ENCODE assay signal across 28 cellular contexts in the genomic region with DNA sequence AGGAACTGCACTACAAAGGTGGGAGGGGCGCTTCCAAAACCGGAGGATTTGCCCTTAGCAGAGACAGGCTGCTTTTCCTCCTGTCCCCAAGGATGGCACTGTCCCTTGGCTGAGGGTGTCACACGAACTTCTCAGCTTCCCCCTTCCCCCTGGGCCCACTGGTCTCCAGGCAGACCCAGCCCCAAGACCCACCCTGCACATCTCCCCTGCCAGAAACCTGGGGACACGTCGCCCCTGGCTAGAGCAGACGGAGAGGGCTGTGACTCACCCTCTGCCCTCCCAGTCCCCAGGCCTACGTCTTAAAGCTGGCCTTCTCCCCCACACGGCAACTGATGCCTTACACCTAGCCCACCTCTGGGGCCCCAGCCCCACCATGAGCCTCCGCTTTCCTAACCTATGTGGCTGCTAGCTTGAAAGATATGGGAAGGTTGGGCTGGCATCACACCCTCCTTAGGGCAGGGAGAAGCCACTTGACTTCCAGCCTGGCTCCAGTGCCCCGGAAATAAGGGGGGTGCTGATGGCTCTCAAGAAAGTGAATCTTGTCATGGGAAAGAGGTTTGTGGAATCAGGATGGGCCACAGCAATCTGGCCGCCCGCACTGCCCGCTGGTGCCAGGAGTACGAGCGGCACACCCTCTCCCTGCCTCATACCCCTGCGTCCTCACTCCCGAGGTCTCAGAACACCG. TPM values are rescaled to one million over a fixed set of nuclear protein-coding genes. Genes with fewer than 3 reads are reported as not detected.
A peak's percentile ranks its signal among the peaks of the same experiment; 100 is the strongest.
DNase-seq lines count a peak whose midpoint lies in the region; ATAC-seq and TF ChIP-seq lines count a peak whose summit lies in the region.
"Had no signal": no experiment of that assay in that cellular context is flagged by ENCODE, and none has a peak within 500 bp of the region (broad histone marks: within the 10 kb centered on the region; RNA-seq: fewer than 3 reads in every experiment).

No MANE protein-coding gene starts in this region.

- peaks cover 47% of the 10 kb centered on the region for H3K4me1 Mint-ChIP-seq in CD4-positive, alpha-beta T cell (ENCODE audit: low read depth)
- peaks cover 33% of the 10 kb centered on the region for H3K4me1 Mint-ChIP-seq in activated naive CD8-positive, alpha-beta T cell treated with anti-CD3 and anti-CD28 coated beads, Interleukin-2, amount 10 ng/mL, durations not matched to agents 7 days and 5 days
- H3K4me1 Mint-ChIP-seq in natural killer cell = peaks cover 32 to 50% of the 10 kb centered on the region in 2 donors

- no peak for DNase-seq in CD4-positive, alpha-beta T cell
- DNase-seq in activated naive CD8-positive, alpha-beta T cell treated with anti-CD3 and anti-CD28 coated beads, Interleukin-2, amount 10 ng/mL, durations not matched to agents 7 days and 5 days = no peak
- DNase-seq in natural killer cell = no peak
- no peak for DNase-seq in Karpas-422
- DNase-seq in ACHN = no peak
- DNase-seq: activated CD4-positive, CD25-positive, alpha-beta regulatory T cell treated with anti-CD3 and anti-CD28 coated beads, Interleukin-2, amount 50 U/mL, for 72 hours; activated CD8-positive, alpha-beta memory T cell treated with anti-CD3 and anti-CD28 coated beads for 24 hours; activated gamma-delta T cell treated with Interleukin-2 at 50 U/mL for 16 hours; DMS 273 treated with DMSO at 0.1 percent for 48 hours; EL; GM23248; midbrain; NCI-H1436; NCI-H345; pancreas; SJCRH30; stimulated activated CD4-positive, alpha-beta T cell treated with anti-CD3 and anti-CD28 coated beads, Interleukin-2, amount 100 ng/mL, for 24 hours had no signal

- H3K9me3 Mint-ChIP-seq in CD4-positive, alpha-beta T cell = no peaks in the 10 kb centered on the region
- H3K9me3 Mint-ChIP-seq in activated naive CD8-positive, alpha-beta T cell treated with anti-CD3 and anti-CD28 coated beads, Interleukin-2, amount 10 ng/mL, durations not matched to agents 7 days and 5 days = no peaks in the 10 kb centered on the region
- H3K9me3 Mint-ChIP-seq in natural killer cell = no peaks in the 10 kb centered on the region
- H3K9me3 Mint-ChIP-seq: nephron had no signal

- ATAC-seq in CD4-positive, alpha-beta T cell (ENCODE audit: poor library complexity) = no peak
- no peak for ATAC-seq in activated naive CD8-positive, alpha-beta T cell treated with anti-CD3 and anti-CD28 coated beads, Interleukin-2, amount 10 ng/mL, durations not matched to agents 7 days and 5 days (ENCODE audit: low read depth)
- ATAC-seq in natural killer cell (no peak), HG03460 (IDR thresholded peaks at IDR 0.05; ENCODE audit: unreplicated experiment) (no peak)
- ATAC-seq: GM12878, pancreas, upper lobe of right lung had no signal

- H2AFZ ChIP-seq in Karpas-422 (ENCODE audit: low read length) = no peak overlapping the region
- H2AFZ ChIP-seq: GM23248 had no signal

- in situ Hi-C loops in ACHN (cut with HindIII; ENCODE audit: low pct_ligation_motif_present, low pct_unique_long_range_greater_than_20kb, low sequenced_read_pairs) = no loop called here

- H3K27me3 Mint-ChIP-seq in CD4-positive, alpha-beta T cell = no peaks in the 10 kb centered on the region
- H3K27me3 Mint-ChIP-seq in activated naive CD8-positive, alpha-beta T cell treated with anti-CD3 and anti-CD28 coated beads, Interleukin-2, amount 10 ng/mL, durations not matched to agents 7 days and 5 days = no peaks in the 10 kb centered on the region
- no peaks in the 10 kb centered on the region for H3K27me3 Mint-ChIP-seq in natural killer cell (ENCODE audit: low read depth in 2 of 2)

- H3K36me3 ChIP-seq in BLaER1 = peaks cover 43% of the 10 kb centered on the region
- H3K36me3 ChIP-seq in Karpas-422 (ENCODE audit: insufficient read depth, low read length) = no peaks in the 10 kb centered on the region
- H3K36me3 ChIP-seq: SJCRH30 had no signal

- H3K27me3 ChIP-seq in BLaER1 (no peaks in the 10 kb centered on the region), Karpas-422 (ENCODE audit: low read length) (no peaks in the 10 kb centered on the region)
- H3K27me3 ChIP-seq in CD4-positive, alpha-beta T cell (ENCODE audit: control insufficient read depth, insufficient read depth, low read length) = no peaks in the 10 kb centered on the region
- H3K27me3 ChIP-seq: ascending aorta, pancreas, SJCRH30, upper lobe of right lung had no signal

- H3K36me3 Mint-ChIP-seq in CD4-positive, alpha-beta T cell (ENCODE audit: low read depth) = peaks cover 42% of the 10 kb centered on the region
- H3K36me3 Mint-ChIP-seq in activated naive CD8-positive, alpha-beta T cell treated with anti-CD3 and anti-CD28 coated beads, Interleukin-2, amount 10 ng/mL, durations not matched to agents 7 days and 5 days = peaks cover 6% of the 10 kb centered on the region
- peaks cover 5% of the 10 kb centered on the region for H3K36me3 Mint-ChIP-seq in natural killer cell

- H3K9ac ChIP-seq in BLaER1 (0 out of 2 replicates have a peak overlapping the region, but pooled peaks have one; percentile 8), Karpas-422 (ENCODE audit: low read length) (no peak overlapping the region)
- H3K9ac ChIP-seq: GM23248 had no signal

- H3K4me2 ChIP-seq in BLaER1 = no peak overlapping the region
- no peak overlapping the region for H3K4me2 ChIP-seq in Karpas-422 (ENCODE audit: low read depth, low read length, poor library complexity, severe bottlenecking)
- H3K4me2 ChIP-seq: smooth muscle cell had no signal

- intact Hi-C loops in CD4-positive, alpha-beta T cell (cut with DNase I, micrococcal nuclease) = loop anchor here (5.0 to 10.0 kb wide), 2 partner anchors 259 to 629 kb away; a partner anchor contains a TSS
- intact Hi-C loops in natural killer cell (cut with micrococcal nuclease) = no loop called here

- H4K20me1 ChIP-seq in BLaER1 (peaks cover 85% of the 10 kb centered on the region), Karpas-422 (ENCODE audit: insufficient read depth, low read depth, low read length) (peaks cover 6% of the 10 kb centered on the region; the same call in 1 of the 2 replicates)

- H3K79me2 ChIP-seq in Karpas-422 (ENCODE audit: low read length) = peaks cover 13% of the 10 kb centered on the region

- H3K27ac Mint-ChIP-seq in CD4-positive, alpha-beta T cell = peak overlapping the region; percentile 83
- peak overlapping the region; percentile 65 for H3K27ac Mint-ChIP-seq in activated naive CD8-positive, alpha-beta T cell treated with anti-CD3 and anti-CD28 coated beads, Interleukin-2, amount 10 ng/mL, durations not matched to agents 7 days and 5 days
- H3K27ac Mint-ChIP-seq in natural killer cell = peak overlapping the region; percentile 72 to 79
- H3K27ac Mint-ChIP-seq: nephron had no signal

- no peaks in the 10 kb centered on the region for H3K9me3 ChIP-seq in BLaER1
- H3K9me3 ChIP-seq in CD4-positive, alpha-beta T cell (ENCODE audit: control insufficient read depth, low read length) = no peaks in the 10 kb centered on the region
- H3K9me3 ChIP-seq in Karpas-422 (ENCODE audit: low read length) = no peaks in the 10 kb centered on the region
- H3K9me3 ChIP-seq: ascending aorta, pancreas, SJCRH30, upper lobe of right lung had no signal

- POLR2A ChIA-PET in CD4-positive, alpha-beta T cell (lab: Charles Lee) = no interaction called here
- POLR2A ChIA-PET in activated naive CD8-positive, alpha-beta T cell treated with anti-CD3 and anti-CD28 coated beads, Interleukin-2, amount 10 ng/mL, durations not matched to agents 7 days and 5 days (lab: Charles Lee) = no interaction called here

- no peak overlapping the region for H3K4me3 Mint-ChIP-seq in CD4-positive, alpha-beta T cell
- no peak overlapping the region for H3K4me3 Mint-ChIP-seq in activated naive CD8-positive, alpha-beta T cell treated with anti-CD3 and anti-CD28 coated beads, Interleukin-2, amount 10 ng/mL, durations not matched to agents 7 days and 5 days
- no peak overlapping the region for H3K4me3 Mint-ChIP-seq in natural killer cell
- H3K4me3 Mint-ChIP-seq: nephron had no signal

- CTCF ChIA-PET in CD4-positive, alpha-beta T cell (lab: Charles Lee) = no interaction called here

- H3K4me3 ChIP-seq in BLaER1 = no peak overlapping the region
- no peak overlapping the region for H3K4me3 ChIP-seq in Karpas-422 (ENCODE audit: low read length)
- H3K4me3 ChIP-seq: ascending aorta, GM12878, GM23248, pancreas, SJCRH30, smooth muscle cell, upper lobe of right lung had no signal

- H3K4me1 ChIP-seq in BLaER1 (peaks cover 35% of the 10 kb centered on the region), Karpas-422 (ENCODE audit: low read length) (peaks cover 13% of the 10 kb centered on the region)

- H3K27ac ChIP-seq in BLaER1 (no peak overlapping the region), Karpas-422 (ENCODE audit: low read length) (no peak overlapping the region)
- peak overlapping the region; percentile 48 for H3K27ac ChIP-seq in CD4-positive, alpha-beta T cell (ENCODE audit: low read depth, low read length)
- H3K27ac ChIP-seq: ascending aorta, C4-2B, GM23248, pancreas, SJCRH30, upper lobe of right lung had no signal

- TF ChIP-seq CTCF in CD4-positive, alpha-beta T cell (IDR thresholded peaks at IDR 0.05) = no peak
- TF ChIP-seq CTCF in natural killer cell (IDR thresholded peaks at IDR 0.05) = no peak

- H3K9me2 ChIP-seq in Karpas-422 (replicated peaks; ENCODE audit: insufficient read depth, low read length) = no peaks in the 10 kb centered on the region

RNA-seq across cellular contexts. Expression of a gene that starts 4.6 kb away (rescaled TPM):
- 10 to 100 TPM; 11.4 to 12.9 TPM for total RNA-seq in CD4-positive, alpha-beta T cell
- 10 to 100 TPM; 21.5 to 21.8 TPM for total RNA-seq in activated naive CD8-positive, alpha-beta T cell treated with anti-CD3 and anti-CD28 coated beads, Interleukin-2, amount 10 ng/mL, durations not matched to agents 7 days and 5 days
- total RNA-seq in natural killer cell = 10 to 100 TPM; 15.9 to 31.3 (median 29.3) TPM
- 3.7 and 5.3 TPM in 2 replicates for total RNA-seq in Karpas-422 (2014; rRNA removed; shearing (Covaris generic); ENCODE audit: low replicate concordance)

RNA-seq across cellular contexts. Expression of a gene that starts 5.3 kb away (rescaled TPM):
- 10 to 100 TPM; 22.4 to 25.7 TPM for total RNA-seq in CD4-positive, alpha-beta T cell
- total RNA-seq in activated naive CD8-positive, alpha-beta T cell treated with anti-CD3 and anti-CD28 coated beads, Interleukin-2, amount 10 ng/mL, durations not matched to agents 7 days and 5 days = 10 to 100 TPM; 47.4 to 53.9 TPM
- total RNA-seq in natural killer cell = 10 to 100 TPM; 64.7 to 86.0 (median 84.8) TPM
- total RNA-seq in Karpas-422 (2014; rRNA removed; shearing (Covaris generic); ENCODE audit: low replicate concordance) = 19.6 and 28.3 TPM in 2 replicates

RNA-seq across cellular contexts. Expression of a gene that starts 24.9 kb away (rescaled TPM):
- total RNA-seq in CD4-positive, alpha-beta T cell = not detected
- not detected for total RNA-seq in activated naive CD8-positive, alpha-beta T cell treated with anti-CD3 and anti-CD28 coated beads, Interleukin-2, amount 10 ng/mL, durations not matched to agents 7 days and 5 days
- not detected for total RNA-seq in natural killer cell
- not detected in 2 replicates for total RNA-seq in Karpas-422 (2014; rRNA removed; shearing (Covaris generic); ENCODE audit: low replicate concordance)
- total RNA-seq: ascending aorta, cardiac septum, glomerular endothelial cell, GM12878, GM23248, SJCRH30, smooth muscle cell, subcutaneous adipose tissue, upper lobe of right lung had no signal

RNA-seq across cellular contexts. Expression of a gene that starts 29.7 kb away (rescaled TPM):
- total RNA-seq in CD4-positive, alpha-beta T cell = under 1 TPM; 0.25 to 0.31 TPM
- total RNA-seq in activated naive CD8-positive, alpha-beta T cell treated with anti-CD3 and anti-CD28 coated beads, Interleukin-2, amount 10 ng/mL, durations not matched to agents 7 days and 5 days = under 1 TPM; 0.61 to 0.62 TPM
- total RNA-seq in natural killer cell = under 1 TPM; 0.23 to 0.27 (median 0.24) TPM
- 4.1 and 5.2 TPM in 2 replicates for total RNA-seq in Karpas-422 (2014; rRNA removed; shearing (Covaris generic); ENCODE audit: low replicate concordance)
